In the genomic region with DNA sequence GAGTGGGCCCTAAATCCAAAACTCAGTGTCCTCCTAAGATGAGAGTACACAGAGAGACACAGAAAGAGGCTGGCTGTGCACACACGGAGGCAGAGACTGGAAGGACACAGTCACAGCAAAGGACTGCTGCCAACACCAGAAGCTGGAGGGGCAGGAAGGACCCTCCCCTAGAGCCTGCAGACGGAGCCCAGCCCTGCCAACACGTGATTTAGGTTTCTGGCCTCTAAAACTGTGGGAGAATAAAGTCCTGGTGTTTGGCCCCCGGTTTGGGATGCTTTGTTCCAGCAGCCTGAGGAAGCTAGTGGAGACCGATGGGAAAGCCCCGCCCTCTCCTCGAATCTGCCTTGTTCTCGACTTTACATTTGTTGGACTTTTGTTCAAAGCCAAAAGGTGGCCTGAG, we compare ENCODE assay signal across 17 cellular contexts. TPM values are rescaled to one million over a fixed set of nuclear protein-coding genes. Genes with fewer than 3 reads are reported as not detected.
"Had no signal": no experiment of that assay in that cellular context is flagged by ENCODE, and none has a peak within 500 bp of the region (broad histone marks: within the 10 kb centered on the region; RNA-seq: fewer than 3 reads in every experiment).

No MANE protein-coding gene starts in this region.

- H3K27me3 ChIP-seq: brain microvascular endothelial cell, neural progenitor cell, ovary, transverse colon had no signal

- H3K4me1 ChIP-seq: neural progenitor cell had no signal

- DNase-seq: activated CD4-positive, alpha-beta T cell treated with anti-CD3 and anti-CD28 coated beads for 48 hours; activated CD8-positive, alpha-beta T cell treated with anti-CD3 and anti-CD28 coated beads for 36 hours; activated effector memory CD4-positive, alpha-beta T cell treated with Interleukin-2 at 50 U/mL for 16 hours; activated T-cell treated with anti-CD3 and anti-CD28 coated beads, Interleukin-2, amount 50 U/mL, for 4 hours; anterior cingulate cortex; brain microvascular endothelial cell; immature natural killer cell; left colon; naive B cell; ovary; stimulated activated CD4-positive, alpha-beta T cell treated with anti-CD3 and anti-CD28 coated beads, Interleukin-2, amount 100 ng/mL, for 48 hours; transverse colon had no signal

- ATAC-seq: activated CD8-positive, alpha-beta T cell treated with anti-CD3 and anti-CD28 coated beads for 36 hours; activated T-cell treated with anti-CD3 and anti-CD28 coated beads, Interleukin-2, amount 50 U/mL, for 4 hours; esophagus mucosa; left colon; stimulated activated memory B cell treated with anti-CD40 and anti-IgM and Interleukin-4, amounts not matched to agents 10 μg/mL and 1 μg/mL and 100 μg/mL, for 72 hours; WTC11 had no signal

- H3K4me3 ChIP-seq: neural progenitor cell, ovary, transverse colon had no signal

- H2AFZ ChIP-seq: neural progenitor cell had no signal

- H3K36me3 ChIP-seq: brain microvascular endothelial cell, neural progenitor cell, ovary, transverse colon had no signal

- H3K27ac ChIP-seq: brain microvascular endothelial cell, neural progenitor cell, ovary, transverse colon had no signal

- H3K9me3 ChIP-seq: ovary had no signal

- H3K9ac ChIP-seq: neural progenitor cell had no signal

- H3K4me2 ChIP-seq: neural progenitor cell had no signal

RNA-seq across cellular contexts. Expression of a gene that starts 10.6 kb away (rescaled TPM):
- total RNA-seq: activated CD8-positive, alpha-beta T cell treated with anti-CD3 and anti-CD28 coated beads for 36 hours; esophagus mucosa; left colon; mononuclear cell; transverse colon had no signal
- polyA plus RNA-seq: immature natural killer cell had no signal
